ENCODE assay signal across 1 cellular context in the genomic region with DNA sequence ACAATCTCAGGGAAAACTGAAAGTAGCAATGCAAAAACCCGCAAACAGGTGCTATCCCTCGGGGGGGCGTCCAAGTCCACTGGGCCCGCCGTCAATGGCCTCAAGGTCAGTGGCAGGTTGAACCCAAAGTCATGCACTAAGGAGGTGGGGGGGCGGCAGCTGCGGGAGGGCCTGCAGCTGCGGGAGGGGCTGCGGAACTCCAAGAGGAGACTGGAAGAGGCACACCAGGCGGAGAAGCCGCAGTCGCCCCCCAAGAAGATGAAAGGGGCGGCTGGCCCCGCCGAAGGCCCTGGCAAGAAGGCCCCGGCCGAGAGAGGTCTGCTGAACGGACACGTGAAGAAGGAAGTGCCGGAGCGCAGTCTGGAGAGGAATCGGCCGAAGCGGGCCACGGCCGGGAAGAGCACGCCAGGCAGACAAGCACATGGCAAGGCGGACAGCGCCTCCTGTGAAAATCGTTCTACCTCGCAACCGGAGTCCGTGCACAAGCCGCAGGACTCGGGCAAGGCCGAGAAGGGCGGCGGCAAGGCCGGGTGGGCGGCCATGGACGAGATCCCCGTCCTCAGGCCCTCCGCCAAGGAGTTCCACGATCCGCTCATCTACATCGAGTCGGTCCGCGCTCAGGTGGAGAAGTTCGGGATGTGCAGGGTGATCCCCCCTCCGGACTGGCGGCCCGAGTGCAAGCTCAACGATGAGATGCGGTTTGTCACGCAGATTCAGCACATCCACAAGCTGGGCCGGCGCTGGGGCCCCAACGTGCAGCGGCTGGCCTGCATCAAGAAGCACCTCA.
A peak's percentile ranks its signal among the peaks of the same experiment; 100 is the strongest.
TF ChIP-seq lines count a peak whose summit lies in the region.

No MANE protein-coding gene starts in this region.

TF ChIP-seq in K562, 482 proteins besides CTCF, POLR2A, EP300 and RAD21:
- TF ChIP-seq NUFIP1 (IDR thresholded peaks at IDR 0.05; ENCODE audit: partially characterized antibody) (no peak), NEUROD1 (IDR thresholded peaks at IDR 0.05; ENCODE audit: borderline replicate concordance, low read depth, low read length, partially characterized antibody) (no peak), FIP1L1 (IDR thresholded peaks at IDR 0.05; ENCODE audit: low read depth, low read length, poor library complexity, severe bottlenecking) (no peak), CXXC5 (CRISPR knock-in tag; IDR thresholded peaks at IDR 0.05) (no peak), POLR2G (IDR thresholded peaks at IDR 0.05; ENCODE audit: low read depth, low read length) (0 out of 2 replicates have a peak, but pooled peaks have one; percentile 26), PML (IDR thresholded peaks at IDR 0.05; ENCODE audit: low read length) (no peak), CHD4 (IDR thresholded peaks at IDR 0.05; ENCODE audit: insufficient read depth, insufficient replicate concordance, low read depth, low read length, poor library complexity, severe bottlenecking) (no peak)
- TF ChIP-seq, protein P1, sequence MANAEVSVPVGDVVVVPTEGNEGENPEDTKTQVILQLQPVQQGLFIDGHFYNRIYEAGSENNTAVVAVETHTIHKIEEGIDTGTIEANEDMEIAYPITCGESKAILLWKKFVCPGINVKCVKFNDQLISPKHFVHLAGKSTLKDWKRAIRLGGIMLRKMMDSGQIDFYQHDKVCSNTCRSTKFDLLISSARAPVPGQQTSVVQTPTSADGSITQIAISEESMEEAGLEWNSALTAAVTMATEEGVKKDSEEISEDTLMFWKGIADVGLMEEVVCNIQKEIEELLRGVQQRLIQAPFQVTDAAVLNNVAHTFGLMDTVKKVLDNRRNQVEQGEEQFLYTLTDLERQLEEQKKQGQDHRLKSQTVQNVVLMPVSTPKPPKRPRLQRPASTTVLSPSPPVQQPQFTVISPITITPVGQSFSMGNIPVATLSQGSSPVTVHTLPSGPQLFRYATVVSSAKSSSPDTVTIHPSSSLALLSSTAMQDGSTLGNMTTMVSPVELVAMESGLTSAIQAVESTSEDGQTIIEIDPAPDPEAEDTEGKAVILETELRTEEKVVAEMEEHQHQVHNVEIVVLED (CRISPR knock-in tag; IDR thresholded peaks at IDR 0.05), result no peak
- TF ChIP-seq, protein P2, sequence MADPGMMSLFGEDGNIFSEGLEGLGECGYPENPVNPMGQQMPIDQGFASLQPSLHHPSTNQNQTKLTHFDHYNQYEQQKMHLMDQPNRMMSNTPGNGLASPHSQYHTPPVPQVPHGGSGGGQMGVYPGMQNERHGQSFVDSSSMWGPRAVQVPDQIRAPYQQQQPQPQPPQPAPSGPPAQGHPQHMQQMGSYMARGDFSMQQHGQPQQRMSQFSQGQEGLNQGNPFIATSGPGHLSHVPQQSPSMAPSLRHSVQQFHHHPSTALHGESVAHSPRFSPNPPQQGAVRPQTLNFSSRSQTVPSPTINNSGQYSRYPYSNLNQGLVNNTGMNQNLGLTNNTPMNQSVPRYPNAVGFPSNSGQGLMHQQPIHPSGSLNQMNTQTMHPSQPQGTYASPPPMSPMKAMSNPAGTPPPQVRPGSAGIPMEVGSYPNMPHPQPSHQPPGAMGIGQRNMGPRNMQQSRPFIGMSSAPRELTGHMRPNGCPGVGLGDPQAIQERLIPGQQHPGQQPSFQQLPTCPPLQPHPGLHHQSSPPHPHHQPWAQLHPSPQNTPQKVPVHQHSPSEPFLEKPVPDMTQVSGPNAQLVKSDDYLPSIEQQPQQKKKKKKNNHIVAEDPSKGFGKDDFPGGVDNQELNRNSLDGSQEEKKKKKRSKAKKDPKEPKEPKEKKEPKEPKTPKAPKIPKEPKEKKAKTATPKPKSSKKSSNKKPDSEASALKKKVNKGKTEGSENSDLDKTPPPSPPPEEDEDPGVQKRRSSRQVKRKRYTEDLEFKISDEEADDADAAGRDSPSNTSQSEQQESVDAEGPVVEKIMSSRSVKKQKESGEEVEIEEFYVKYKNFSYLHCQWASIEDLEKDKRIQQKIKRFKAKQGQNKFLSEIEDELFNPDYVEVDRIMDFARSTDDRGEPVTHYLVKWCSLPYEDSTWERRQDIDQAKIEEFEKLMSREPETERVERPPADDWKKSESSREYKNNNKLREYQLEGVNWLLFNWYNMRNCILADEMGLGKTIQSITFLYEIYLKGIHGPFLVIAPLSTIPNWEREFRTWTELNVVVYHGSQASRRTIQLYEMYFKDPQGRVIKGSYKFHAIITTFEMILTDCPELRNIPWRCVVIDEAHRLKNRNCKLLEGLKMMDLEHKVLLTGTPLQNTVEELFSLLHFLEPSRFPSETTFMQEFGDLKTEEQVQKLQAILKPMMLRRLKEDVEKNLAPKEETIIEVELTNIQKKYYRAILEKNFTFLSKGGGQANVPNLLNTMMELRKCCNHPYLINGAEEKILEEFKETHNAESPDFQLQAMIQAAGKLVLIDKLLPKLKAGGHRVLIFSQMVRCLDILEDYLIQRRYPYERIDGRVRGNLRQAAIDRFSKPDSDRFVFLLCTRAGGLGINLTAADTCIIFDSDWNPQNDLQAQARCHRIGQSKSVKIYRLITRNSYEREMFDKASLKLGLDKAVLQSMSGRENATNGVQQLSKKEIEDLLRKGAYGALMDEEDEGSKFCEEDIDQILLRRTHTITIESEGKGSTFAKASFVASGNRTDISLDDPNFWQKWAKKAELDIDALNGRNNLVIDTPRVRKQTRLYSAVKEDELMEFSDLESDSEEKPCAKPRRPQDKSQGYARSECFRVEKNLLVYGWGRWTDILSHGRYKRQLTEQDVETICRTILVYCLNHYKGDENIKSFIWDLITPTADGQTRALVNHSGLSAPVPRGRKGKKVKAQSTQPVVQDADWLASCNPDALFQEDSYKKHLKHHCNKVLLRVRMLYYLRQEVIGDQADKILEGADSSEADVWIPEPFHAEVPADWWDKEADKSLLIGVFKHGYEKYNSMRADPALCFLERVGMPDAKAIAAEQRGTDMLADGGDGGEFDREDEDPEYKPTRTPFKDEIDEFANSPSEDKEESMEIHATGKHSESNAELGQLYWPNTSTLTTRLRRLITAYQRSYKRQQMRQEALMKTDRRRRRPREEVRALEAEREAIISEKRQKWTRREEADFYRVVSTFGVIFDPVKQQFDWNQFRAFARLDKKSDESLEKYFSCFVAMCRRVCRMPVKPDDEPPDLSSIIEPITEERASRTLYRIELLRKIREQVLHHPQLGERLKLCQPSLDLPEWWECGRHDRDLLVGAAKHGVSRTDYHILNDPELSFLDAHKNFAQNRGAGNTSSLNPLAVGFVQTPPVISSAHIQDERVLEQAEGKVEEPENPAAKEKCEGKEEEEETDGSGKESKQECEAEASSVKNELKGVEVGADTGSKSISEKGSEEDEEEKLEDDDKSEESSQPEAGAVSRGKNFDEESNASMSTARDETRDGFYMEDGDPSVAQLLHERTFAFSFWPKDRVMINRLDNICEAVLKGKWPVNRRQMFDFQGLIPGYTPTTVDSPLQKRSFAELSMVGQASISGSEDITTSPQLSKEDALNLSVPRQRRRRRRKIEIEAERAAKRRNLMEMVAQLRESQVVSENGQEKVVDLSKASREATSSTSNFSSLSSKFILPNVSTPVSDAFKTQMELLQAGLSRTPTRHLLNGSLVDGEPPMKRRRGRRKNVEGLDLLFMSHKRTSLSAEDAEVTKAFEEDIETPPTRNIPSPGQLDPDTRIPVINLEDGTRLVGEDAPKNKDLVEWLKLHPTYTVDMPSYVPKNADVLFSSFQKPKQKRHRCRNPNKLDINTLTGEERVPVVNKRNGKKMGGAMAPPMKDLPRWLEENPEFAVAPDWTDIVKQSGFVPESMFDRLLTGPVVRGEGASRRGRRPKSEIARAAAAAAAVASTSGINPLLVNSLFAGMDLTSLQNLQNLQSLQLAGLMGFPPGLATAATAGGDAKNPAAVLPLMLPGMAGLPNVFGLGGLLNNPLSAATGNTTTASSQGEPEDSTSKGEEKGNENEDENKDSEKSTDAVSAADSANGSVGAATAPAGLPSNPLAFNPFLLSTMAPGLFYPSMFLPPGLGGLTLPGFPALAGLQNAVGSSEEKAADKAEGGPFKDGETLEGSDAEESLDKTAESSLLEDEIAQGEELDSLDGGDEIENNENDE (IDR thresholded peaks at IDR 0.05; ENCODE audit: low read depth, low read length), result no peak
- TF ChIP-seq, protein P3, sequence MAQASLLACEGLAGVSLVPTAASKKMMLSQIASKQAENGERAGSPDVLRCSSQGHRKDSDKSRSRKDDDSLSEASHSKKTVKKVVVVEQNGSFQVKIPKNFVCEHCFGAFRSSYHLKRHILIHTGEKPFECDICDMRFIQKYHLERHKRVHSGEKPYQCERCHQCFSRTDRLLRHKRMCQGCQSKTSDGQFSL (CRISPR knock-in tag; IDR thresholded peaks at IDR 0.05), result no peak
- TF ChIP-seq, protein P3 (tag; IDR thresholded peaks at IDR 0.05), result 0 out of 4 replicates have a peak, but pooled peaks of 1 of the 2 experiments have one; percentile 23
- TF ChIP-seq, protein P4, sequence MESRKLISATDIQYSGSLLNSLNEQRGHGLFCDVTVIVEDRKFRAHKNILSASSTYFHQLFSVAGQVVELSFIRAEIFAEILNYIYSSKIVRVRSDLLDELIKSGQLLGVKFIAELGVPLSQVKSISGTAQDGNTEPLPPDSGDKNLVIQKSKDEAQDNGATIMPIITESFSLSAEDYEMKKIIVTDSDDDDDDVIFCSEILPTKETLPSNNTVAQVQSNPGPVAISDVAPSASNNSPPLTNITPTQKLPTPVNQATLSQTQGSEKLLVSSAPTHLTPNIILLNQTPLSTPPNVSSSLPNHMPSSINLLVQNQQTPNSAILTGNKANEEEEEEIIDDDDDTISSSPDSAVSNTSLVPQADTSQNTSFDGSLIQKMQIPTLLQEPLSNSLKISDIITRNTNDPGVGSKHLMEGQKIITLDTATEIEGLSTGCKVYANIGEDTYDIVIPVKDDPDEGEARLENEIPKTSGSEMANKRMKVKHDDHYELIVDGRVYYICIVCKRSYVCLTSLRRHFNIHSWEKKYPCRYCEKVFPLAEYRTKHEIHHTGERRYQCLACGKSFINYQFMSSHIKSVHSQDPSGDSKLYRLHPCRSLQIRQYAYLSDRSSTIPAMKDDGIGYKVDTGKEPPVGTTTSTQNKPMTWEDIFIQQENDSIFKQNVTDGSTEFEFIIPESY (CRISPR knock-in tag; IDR thresholded peaks at IDR 0.05), result peak; percentile 81
TF ChIP-seq in K562: peak in this region for 3.
